2 cellular contexts compared by ENCODE assay signal in the genomic region with DNA sequence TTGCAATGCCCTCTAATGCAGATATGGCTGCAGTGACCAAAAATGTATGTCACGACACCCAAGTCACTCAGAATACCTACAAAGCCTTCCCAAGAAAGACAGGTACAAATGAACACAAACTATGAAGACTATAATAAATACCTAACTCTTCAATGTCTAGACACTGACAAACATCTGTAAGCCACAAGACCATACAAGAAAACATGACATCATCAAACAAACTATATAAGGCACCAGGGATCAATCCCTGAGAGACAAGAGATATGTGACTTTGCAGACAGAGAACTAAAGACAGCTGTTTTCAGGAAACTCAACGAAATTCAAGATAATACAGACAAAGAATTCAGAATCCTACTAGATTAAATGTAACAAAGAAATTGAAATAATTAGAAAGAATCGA.
TF ChIP-seq lines count a peak whose summit lies in the region.

No MANE protein-coding gene starts in this region.

TF ChIP-seq in HepG2, 621 proteins besides CTCF, POLR2A, EP300 and RAD21:
- TF ChIP-seq MTF2 (CRISPR knock-in tag; IDR thresholded peaks at IDR 0.05; ENCODE audit: borderline replicate concordance): no peak
- no peak for TF ChIP-seq BCLAF1 (IDR thresholded peaks at IDR 0.05)
- no peak for TF ChIP-seq ZBTB4 (CRISPR knock-in tag; IDR thresholded peaks at IDR 0.05; ENCODE audit: borderline replicate concordance)
- no peak for TF ChIP-seq ZIK1 (CRISPR knock-in tag; IDR thresholded peaks at IDR 0.05; ENCODE audit: borderline replicate concordance, low read depth)
- TF ChIP-seq, protein P1, sequence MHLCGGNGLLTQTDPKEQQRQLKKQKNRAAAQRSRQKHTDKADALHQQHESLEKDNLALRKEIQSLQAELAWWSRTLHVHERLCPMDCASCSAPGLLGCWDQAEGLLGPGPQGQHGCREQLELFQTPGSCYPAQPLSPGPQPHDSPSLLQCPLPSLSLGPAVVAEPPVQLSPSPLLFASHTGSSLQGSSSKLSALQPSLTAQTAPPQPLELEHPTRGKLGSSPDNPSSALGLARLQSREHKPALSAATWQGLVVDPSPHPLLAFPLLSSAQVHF (CRISPR knock-in tag; IDR thresholded peaks at IDR 0.05): no peak
- TF ChIP-seq KLF12 (CRISPR knock-in tag; IDR thresholded peaks at IDR 0.05; ENCODE audit: borderline replicate concordance): no peak
- TF ChIP-seq ZFP91 (CRISPR knock-in tag; IDR thresholded peaks at IDR 0.05; ENCODE audit: borderline replicate concordance): no peak
- TF ChIP-seq KDM2A (CRISPR knock-in tag; IDR thresholded peaks at IDR 0.05; ENCODE audit: borderline replicate concordance, low read depth): no peak
- no peak for TF ChIP-seq SOX13 (IDR thresholded peaks at IDR 0.05)
- no peak for TF ChIP-seq SOX13 (CRISPR knock-in tag; conservative IDR thresholded peaks at IDR 0.05 in 1 of 2, IDR thresholded peaks at IDR 0.05 in 1 of 2)
- TF ChIP-seq RNF2 (conservative IDR thresholded peaks at IDR 0.05; ENCODE audit: low read depth): no peak
- no peak for TF ChIP-seq RARA (CRISPR knock-in tag; IDR thresholded peaks at IDR 0.05)
- TF ChIP-seq ZNF615 (CRISPR knock-in tag; IDR thresholded peaks at IDR 0.05; ENCODE audit: borderline replicate concordance): no peak
- TF ChIP-seq CREB1 (IDR thresholded peaks at IDR 0.05): peak; percentile 34; the same call in 1 of the 2 replicates
- no peak for TF ChIP-seq CREB1 (CRISPR knock-in tag; IDR thresholded peaks at IDR 0.05)
- no peak for TF ChIP-seq ZNF431 (CRISPR knock-in tag; IDR thresholded peaks at IDR 0.05; ENCODE audit: borderline replicate concordance, low read depth)
- no peak for TF ChIP-seq RFX5 (IDR thresholded peaks at IDR 0.05; ENCODE audit: low read depth, low read length)
- TF ChIP-seq THRA (CRISPR knock-in tag; IDR thresholded peaks at IDR 0.05; ENCODE audit: borderline replicate concordance): no peak
- peak; percentile 82 for TF ChIP-seq ATF7 (IDR thresholded peaks at IDR 0.05)
- no peak for TF ChIP-seq ATF7 (CRISPR knock-in tag; IDR thresholded peaks at IDR 0.05)

TF ChIP-seq in HEK293, 187 proteins besides CTCF, POLR2A, EP300 and RAD21:
- TF ChIP-seq, protein P2, sequence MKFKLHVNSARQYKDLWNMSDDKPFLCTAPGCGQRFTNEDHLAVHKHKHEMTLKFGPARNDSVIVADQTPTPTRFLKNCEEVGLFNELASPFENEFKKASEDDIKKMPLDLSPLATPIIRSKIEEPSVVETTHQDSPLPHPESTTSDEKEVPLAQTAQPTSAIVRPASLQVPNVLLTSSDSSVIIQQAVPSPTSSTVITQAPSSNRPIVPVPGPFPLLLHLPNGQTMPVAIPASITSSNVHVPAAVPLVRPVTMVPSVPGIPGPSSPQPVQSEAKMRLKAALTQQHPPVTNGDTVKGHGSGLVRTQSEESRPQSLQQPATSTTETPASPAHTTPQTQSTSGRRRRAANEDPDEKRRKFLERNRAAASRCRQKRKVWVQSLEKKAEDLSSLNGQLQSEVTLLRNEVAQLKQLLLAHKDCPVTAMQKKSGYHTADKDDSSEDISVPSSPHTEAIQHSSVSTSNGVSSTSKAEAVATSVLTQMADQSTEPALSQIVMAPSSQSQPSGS (tag by site-specific recombination; IDR thresholded peaks at IDR 0.05; ENCODE audit: low read depth): peak; percentile 64; the same call in 1 of the 2 replicates
- no peak for TF ChIP-seq ZNF777 (tag by site-specific recombination; IDR thresholded peaks at IDR 0.05; ENCODE audit: borderline replicate concordance)
